2 cellular contexts compared by ENCODE assay signal in genomic region chr5:103151156-103151555, GRCh38.
A peak's percentile ranks its signal among the peaks of the same experiment; 100 is the strongest.
TF ChIP-seq lines count a peak whose summit lies in the region.

No MANE protein-coding gene starts in this region.

TF ChIP-seq in HepG2, 621 proteins besides CTCF, POLR2A, EP300 and RAD21:
- TF ChIP-seq MAFF (IDR thresholded peaks at IDR 0.05; ENCODE audit: low read depth, low read length) (peak; percentile 94), MAFK (conservative IDR thresholded peaks at IDR 0.05 in 1 of 2, IDR thresholded peaks at IDR 0.05 in 1 of 2; ENCODE audit: low read length in 2 of 2) (peak; percentile 92 to 95), ZSCAN5A (CRISPR knock-in tag; IDR thresholded peaks at IDR 0.05; ENCODE audit: borderline replicate concordance) (no peak)
TF ChIP-seq in HepG2: peak in this region for 2.

TF ChIP-seq in K562, 482 proteins besides CTCF, POLR2A, EP300 and RAD21:
- no peak for TF ChIP-seq CHD2 (IDR thresholded peaks at IDR 0.05; ENCODE audit: low read depth, low read length)
- no peak for TF ChIP-seq CEBPB (tag; IDR thresholded peaks at IDR 0.05)
- no peak for TF ChIP-seq HMGXB4 (CRISPR knock-in tag; IDR thresholded peaks at IDR 0.05)
- TF ChIP-seq RUNX1 (IDR thresholded peaks at IDR 0.05; ENCODE audit: low read depth): no peak
- TF ChIP-seq ZNF212 (CRISPR knock-in tag; IDR thresholded peaks at IDR 0.05): no peak
- TF ChIP-seq RB1 (IDR thresholded peaks at IDR 0.05; ENCODE audit: low read depth): no peak
- no peak for TF ChIP-seq YBX1 (IDR thresholded peaks at IDR 0.05)
- TF ChIP-seq MAFF (IDR thresholded peaks at IDR 0.05; ENCODE audit: low read length): peak; percentile 87
- no peak for TF ChIP-seq LCOR (CRISPR knock-in tag; IDR thresholded peaks at IDR 0.05)
- no peak for TF ChIP-seq FIP1L1 (IDR thresholded peaks at IDR 0.05; ENCODE audit: low read depth, low read length, poor library complexity, severe bottlenecking)
- peak; percentile 84 for TF ChIP-seq MAFK (IDR thresholded peaks at IDR 0.05; ENCODE audit: low read length)
- peak; percentile 84 for TF ChIP-seq C11orf30 (IDR thresholded peaks at IDR 0.05; ENCODE audit: low read depth)
- no peak for TF ChIP-seq ATF3 (IDR thresholded peaks at IDR 0.05)
- no peak for TF ChIP-seq ATF3 (CRISPR knock-in tag; conservative IDR thresholded peaks at IDR 0.05)
- peak; percentile 92 for TF ChIP-seq ZNF316 (IDR thresholded peaks at IDR 0.05)
- TF ChIP-seq ZBTB26 (CRISPR knock-in tag; IDR thresholded peaks at IDR 0.05): no peak
- TF ChIP-seq ZNF143 (CRISPR knock-in tag; IDR thresholded peaks at IDR 0.05): no peak
- no peak for TF ChIP-seq SMAD2 (IDR thresholded peaks at IDR 0.05; ENCODE audit: low read depth, low read length)
- no peak for TF ChIP-seq PHB2 (IDR thresholded peaks at IDR 0.05; ENCODE audit: low read depth)
- no peak for TF ChIP-seq ZNF740 (CRISPR knock-in tag; IDR thresholded peaks at IDR 0.05)
- no peak for TF ChIP-seq ZNF740 (tag; IDR thresholded peaks at IDR 0.05)
- no peak for TF ChIP-seq ZNF79 (CRISPR knock-in tag; IDR thresholded peaks at IDR 0.05; ENCODE audit: low read depth)
- no peak for TF ChIP-seq USF1 (CRISPR knock-in tag; IDR thresholded peaks at IDR 0.05)
- no peak for TF ChIP-seq ID3 (CRISPR knock-in tag; IDR thresholded peaks at IDR 0.05)
- TF ChIP-seq ID3 (tag; IDR thresholded peaks at IDR 0.05): no peak
- no peak for TF ChIP-seq CCNT2 (IDR thresholded peaks at IDR 0.05; ENCODE audit: borderline replicate concordance, extremely low read depth, insufficient read length, low read depth, low read length)
- TF ChIP-seq ATF2 (CRISPR knock-in tag; IDR thresholded peaks at IDR 0.05): no peak
- peak; percentile 85 for TF ChIP-seq MAFG (tag; conservative IDR thresholded peaks at IDR 0.05)
- no peak for TF ChIP-seq RBM15 (IDR thresholded peaks at IDR 0.05; ENCODE audit: insufficient read depth, low read length)
- TF ChIP-seq SMARCE1 (IDR thresholded peaks at IDR 0.05): no peak
- no peak for TF ChIP-seq SAFB (IDR thresholded peaks at IDR 0.05; ENCODE audit: borderline replicate concordance, low read depth, low read length)
- TF ChIP-seq XRCC5 (IDR thresholded peaks at IDR 0.05; ENCODE audit: low read depth, low read length): no peak
- no peak for TF ChIP-seq KLF6 (CRISPR knock-in tag; IDR thresholded peaks at IDR 0.05; ENCODE audit: borderline replicate concordance)
- no peak for TF ChIP-seq GTF3C2 (IDR thresholded peaks at IDR 0.05; ENCODE audit: borderline replicate concordance, extremely low read depth, insufficient read length)
- TF ChIP-seq ZNF766 (CRISPR knock-in tag; conservative IDR thresholded peaks at IDR 0.05): no peak
- no peak for TF ChIP-seq HDGF (IDR thresholded peaks at IDR 0.05)
- TF ChIP-seq TRIM28 (IDR thresholded peaks at IDR 0.05): no peak
- TF ChIP-seq EHMT2 (IDR thresholded peaks at IDR 0.05): no peak
- no peak for TF ChIP-seq SIN3A (IDR thresholded peaks at IDR 0.05; ENCODE audit: borderline replicate concordance in 2 of 2, control insufficient read depth in 1 of 2, low read depth in 2 of 2, low read length in 2 of 2)
- TF ChIP-seq NCOA1 (IDR thresholded peaks at IDR 0.05; ENCODE audit: low read depth): no peak
- no peak for TF ChIP-seq NCOA2 (IDR thresholded peaks at IDR 0.05; ENCODE audit: partially characterized antibody in 2 of 2)
- TF ChIP-seq ZNF232 (CRISPR knock-in tag; IDR thresholded peaks at IDR 0.05): no peak
